In genomic region chr5:76426391-76426802, GRCh38 we compare ENCODE assay signal across 19 cellular contexts. TPM values are rescaled to one million over a fixed set of nuclear protein-coding genes. Genes with fewer than 3 reads are reported as not detected.
DNase-seq lines count a peak whose midpoint lies in the region; ATAC-seq and TF ChIP-seq lines count a peak whose summit lies in the region.
"Had no signal": no experiment of that assay in that cellular context is flagged by ENCODE, and none has a peak within 500 bp of the region (broad histone marks: within the 10 kb centered on the region; RNA-seq: fewer than 3 reads in every experiment).

No MANE protein-coding gene starts in this region.

- peak; percentile 88 for DNase-seq in GM23338 (ENCODE audit: low spot score)
- peak; percentile 52 for DNase-seq in astrocyte of the hippocampus (ENCODE audit: low read depth, low spot score)
- DNase-seq in retina: peak; percentile 42
- no peak for DNase-seq in WERI-Rb-1
- DNase-seq in AML-193 (lab: John Stamatoyannopoulos, UW): no peak
- DNase-seq in progenitor cell of endocrine pancreas (ENCODE audit: low spot score, unreplicated experiment): no peak
- DNase-seq in tibial artery: no peak
- DNase-seq: activated naive CD4-positive, alpha-beta T cell; Calu3; kidney glomerular epithelial cell; midbrain; NCI-H1092 treated with DMSO at 0.1 percent for 48 hours; NCI-H2107; NCI-H69; sigmoid colon had no signal

- peak overlapping the region; percentile 24; the same call in 1 of the 2 replicates for H3K9ac ChIP-seq in iPS-20b (ENCODE audit: low read depth, low read length)
- H3K9ac ChIP-seq: KMS-11 had no signal

- H3K27me3 ChIP-seq in GM23338 (ENCODE audit: insufficient read depth) (no peaks in the 10 kb centered on the region), iPS-20b (ENCODE audit: insufficient read depth, low read length) (no peaks in the 10 kb centered on the region), WERI-Rb-1 (ENCODE audit: insufficient read depth, low read depth, severe bottlenecking) (no peaks in the 10 kb centered on the region), tibial artery (no peaks in the 10 kb centered on the region)
- H3K27me3 ChIP-seq: ascending aorta, sigmoid colon had no signal

- H3K9me3 Mint-ChIP-seq in GM23338 (no peaks in the 10 kb centered on the region), progenitor cell of endocrine pancreas (ENCODE audit: low read depth) (no peaks in the 10 kb centered on the region)
- H3K9me3 Mint-ChIP-seq: T-helper 2 cell treated with Interferon-gamma antibody and Interleukin-4, amounts not matched to agents 5 μg/mL and 100 μg/mL, for 36 hours had no signal

- H3K9me2 ChIP-seq in GM23338 (ENCODE audit: insufficient read depth): no peaks in the 10 kb centered on the region

- H3K36me3 ChIP-seq in GM23338 (ENCODE audit: insufficient read depth) (no peaks in the 10 kb centered on the region), iPS-20b (ENCODE audit: insufficient read depth, low read depth, low read length) (no peaks in the 10 kb centered on the region), WERI-Rb-1 (no peaks in the 10 kb centered on the region), tibial artery (no peaks in the 10 kb centered on the region)
- H3K36me3 ChIP-seq: ascending aorta, sigmoid colon had no signal

- H3K27ac ChIP-seq in GM23338 (ENCODE audit: low read depth) (peak overlapping the region; percentile 95), iPS-20b (ENCODE audit: low read length) (peak overlapping the region; percentile 61), WERI-Rb-1 (no peak overlapping the region), tibial artery (no peak overlapping the region)
- H3K27ac ChIP-seq: ascending aorta, KMS-11, sigmoid colon had no signal

- H3K4me1 ChIP-seq in GM23338 (ENCODE audit: insufficient read depth) (peaks cover 49% of the 10 kb centered on the region), iPS-20b (ENCODE audit: insufficient read depth, low read length) (peaks cover 40% of the 10 kb centered on the region), tibial artery (no peaks in the 10 kb centered on the region)
- H3K4me1 ChIP-seq: ascending aorta, sigmoid colon had no signal

- H3K27ac Mint-ChIP-seq in GM23338: peak overlapping the region; percentile 90
- no peak overlapping the region for H3K27ac Mint-ChIP-seq in progenitor cell of endocrine pancreas
- H3K27ac Mint-ChIP-seq: T-helper 2 cell treated with Interferon-gamma antibody and Interleukin-4, amounts not matched to agents 5 μg/mL and 100 μg/mL, for 36 hours had no signal

- no peak overlapping the region for H2AFZ ChIP-seq in GM23338

- ATAC-seq in GM23338: peak; percentile 73

- H3K4me2 ChIP-seq in GM23338: peak overlapping the region; percentile 59
- H3K4me2 ChIP-seq: KMS-11 had no signal

- H4K20me1 ChIP-seq in GM23338 (replicated peaks; ENCODE audit: insufficient read depth): no peaks in the 10 kb centered on the region

- TF ChIP-seq CTCF in GM23338 (conservative IDR thresholded peaks at IDR 0.05; ENCODE audit: low read depth in 2 of 2): no peak
- no peak for TF ChIP-seq CTCF in WERI-Rb-1 (IDR thresholded peaks at IDR 0.05; ENCODE audit: low read depth, low read length)
- TF ChIP-seq CTCF in progenitor cell of endocrine pancreas (IDR thresholded peaks at IDR 0.05; ENCODE audit: unreplicated experiment): no peak
- no peak for TF ChIP-seq CTCF in tibial artery (IDR thresholded peaks at IDR 0.05)

- H3K4me1 Mint-ChIP-seq in GM23338 (peaks cover 73% of the 10 kb centered on the region), progenitor cell of endocrine pancreas (ENCODE audit: low read depth) (peaks cover 6% of the 10 kb centered on the region)

- H3K27me3 Mint-ChIP-seq in GM23338 (ENCODE audit: insufficient read depth, low read depth, poor library complexity) (peaks cover 4% of the 10 kb centered on the region), progenitor cell of endocrine pancreas (no peaks in the 10 kb centered on the region)

- peaks cover 69% of the 10 kb centered on the region for H3K79me2 ChIP-seq in GM23338 (replicated peaks; ENCODE audit: insufficient read depth)

- peak overlapping the region; percentile 58 for H3K4me3 Mint-ChIP-seq in GM23338
- H3K4me3 Mint-ChIP-seq in progenitor cell of endocrine pancreas (ENCODE audit: low read depth): no peak overlapping the region
- H3K4me3 Mint-ChIP-seq: T-helper 2 cell treated with Interferon-gamma antibody and Interleukin-4, amounts not matched to agents 5 μg/mL and 100 μg/mL, for 36 hours had no signal

- peak overlapping the region; percentile 37 for H3K4me3 ChIP-seq in GM23338
- peak overlapping the region; percentile 49 for H3K4me3 ChIP-seq in iPS-20b (ENCODE audit: low read length)
- H3K4me3 ChIP-seq in WERI-Rb-1 (ENCODE audit: low read depth, low read length): no peak overlapping the region
- no peak overlapping the region for H3K4me3 ChIP-seq in tibial artery
- H3K4me3 ChIP-seq: ascending aorta, sigmoid colon had no signal

- H3K36me3 Mint-ChIP-seq in GM23338 (ENCODE audit: low read depth) (peaks cover 2% of the 10 kb centered on the region; the same call in 1 of the 3 replicates), progenitor cell of endocrine pancreas (ENCODE audit: insufficient read depth) (peaks cover 2% of the 10 kb centered on the region)

- peaks cover 17% of the 10 kb centered on the region for H3F3A ChIP-seq in GM23338 (replicated peaks; ENCODE audit: low read depth)

- no peaks in the 10 kb centered on the region for H3K9me3 ChIP-seq in iPS-20b (ENCODE audit: insufficient read depth, low read depth, low read length)
- no peaks in the 10 kb centered on the region for H3K9me3 ChIP-seq in WERI-Rb-1 (ENCODE audit: severe bottlenecking)
- H3K9me3 ChIP-seq in tibial artery: no peaks in the 10 kb centered on the region
- H3K9me3 ChIP-seq: ascending aorta, sigmoid colon had no signal

- intact Hi-C loops in tibial artery (cut with DNase I; ENCODE audit: low total_unique reads): no loop called here

TF ChIP-seq in GM23338, 12 proteins besides CTCF, POLR2A, EP300 and RAD21 (continues in another document):
- TF ChIP-seq ZNF331 (CRISPR knock-in tag; IDR thresholded peaks at IDR 0.05; ENCODE audit: low read depth): no peak
- TF ChIP-seq, protein P1, sequence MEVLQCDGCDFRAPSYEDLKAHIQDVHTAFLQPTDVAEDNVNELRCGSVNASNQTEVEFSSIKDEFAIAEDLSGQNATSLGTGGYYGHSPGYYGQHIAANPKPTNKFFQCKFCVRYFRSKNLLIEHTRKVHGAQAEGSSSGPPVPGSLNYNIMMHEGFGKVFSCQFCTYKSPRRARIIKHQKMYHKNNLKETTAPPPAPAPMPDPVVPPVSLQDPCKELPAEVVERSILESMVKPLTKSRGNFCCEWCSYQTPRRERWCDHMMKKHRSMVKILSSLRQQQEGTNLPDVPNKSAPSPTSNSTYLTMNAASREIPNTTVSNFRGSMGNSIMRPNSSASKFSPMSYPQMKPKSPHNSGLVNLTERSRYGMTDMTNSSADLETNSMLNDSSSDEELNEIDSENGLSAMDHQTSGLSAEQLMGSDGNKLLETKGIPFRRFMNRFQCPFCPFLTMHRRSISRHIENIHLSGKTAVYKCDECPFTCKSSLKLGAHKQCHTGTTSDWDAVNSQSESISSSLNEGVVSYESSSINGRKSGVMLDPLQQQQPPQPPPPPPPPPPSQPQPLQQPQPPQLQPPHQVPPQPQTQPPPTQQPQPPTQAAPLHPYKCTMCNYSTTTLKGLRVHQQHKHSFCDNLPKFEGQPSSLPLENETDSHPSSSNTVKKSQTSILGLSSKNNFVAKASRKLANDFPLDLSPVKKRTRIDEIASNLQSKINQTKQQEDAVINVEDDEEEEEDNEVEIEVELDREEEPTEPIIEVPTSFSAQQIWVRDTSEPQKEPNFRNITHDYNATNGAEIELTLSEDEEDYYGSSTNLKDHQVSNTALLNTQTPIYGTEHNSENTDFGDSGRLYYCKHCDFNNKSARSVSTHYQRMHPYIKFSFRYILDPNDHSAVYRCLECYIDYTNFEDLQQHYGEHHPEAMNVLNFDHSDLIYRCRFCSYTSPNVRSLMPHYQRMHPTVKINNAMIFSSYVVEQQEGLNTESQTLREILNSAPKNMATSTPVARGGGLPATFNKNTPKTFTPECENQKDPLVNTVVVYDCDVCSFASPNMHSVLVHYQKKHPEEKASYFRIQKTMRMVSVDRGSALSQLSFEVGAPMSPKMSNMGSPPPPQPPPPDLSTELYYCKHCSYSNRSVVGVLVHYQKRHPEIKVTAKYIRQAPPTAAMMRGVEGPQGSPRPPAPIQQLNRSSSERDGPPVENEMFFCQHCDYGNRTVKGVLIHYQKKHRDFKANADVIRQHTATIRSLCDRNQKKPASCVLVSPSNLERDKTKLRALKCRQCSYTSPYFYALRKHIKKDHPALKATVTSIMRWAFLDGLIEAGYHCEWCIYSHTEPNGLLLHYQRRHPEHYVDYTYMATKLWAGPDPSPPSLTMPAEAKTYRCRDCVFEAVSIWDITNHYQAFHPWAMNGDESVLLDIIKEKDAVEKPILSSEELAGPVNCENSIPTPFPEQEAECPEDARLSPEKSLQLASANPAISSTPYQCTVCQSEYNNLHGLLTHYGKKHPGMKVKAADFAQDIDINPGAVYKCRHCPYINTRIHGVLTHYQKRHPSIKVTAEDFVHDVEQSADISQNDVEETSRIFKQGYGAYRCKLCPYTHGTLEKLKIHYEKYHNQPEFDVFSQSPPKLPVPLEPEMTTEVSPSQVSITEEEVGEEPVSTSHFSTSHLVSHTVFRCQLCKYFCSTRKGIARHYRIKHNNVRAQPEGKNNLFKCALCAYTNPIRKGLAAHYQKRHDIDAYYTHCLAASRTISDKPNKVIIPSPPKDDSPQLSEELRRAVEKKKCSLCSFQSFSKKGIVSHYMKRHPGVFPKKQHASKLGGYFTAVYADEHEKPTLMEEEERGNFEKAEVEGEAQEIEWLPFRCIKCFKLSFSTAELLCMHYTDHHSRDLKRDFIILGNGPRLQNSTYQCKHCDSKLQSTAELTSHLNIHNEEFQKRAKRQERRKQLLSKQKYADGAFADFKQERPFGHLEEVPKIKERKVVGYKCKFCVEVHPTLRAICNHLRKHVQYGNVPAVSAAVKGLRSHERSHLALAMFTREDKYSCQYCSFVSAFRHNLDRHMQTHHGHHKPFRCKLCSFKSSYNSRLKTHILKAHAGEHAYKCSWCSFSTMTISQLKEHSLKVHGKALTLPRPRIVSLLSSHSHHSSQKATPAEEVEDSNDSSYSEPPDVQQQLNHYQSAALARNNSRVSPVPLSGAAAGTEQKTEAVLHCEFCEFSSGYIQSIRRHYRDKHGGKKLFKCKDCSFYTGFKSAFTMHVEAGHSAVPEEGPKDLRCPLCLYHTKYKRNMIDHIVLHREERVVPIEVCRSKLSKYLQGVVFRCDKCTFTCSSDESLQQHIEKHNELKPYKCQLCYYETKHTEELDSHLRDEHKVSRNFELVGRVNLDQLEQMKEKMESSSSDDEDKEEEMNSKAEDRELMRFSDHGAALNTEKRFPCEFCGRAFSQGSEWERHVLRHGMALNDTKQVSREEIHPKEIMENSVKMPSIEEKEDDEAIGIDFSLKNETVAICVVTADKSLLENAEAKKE (CRISPR knock-in tag; IDR thresholded peaks at IDR 0.05): peak; percentile 52; the same call in 1 of the 2 replicates

RNA-seq across cellular contexts. Expression of gene IQGAP2, which starts 23.3 kb away (rescaled TPM):
- total RNA-seq in GM23338 (2014; rRNA removed; shearing (Covaris generic)): 55.8 and 86.5 TPM in 2 replicates
- 57.3 and 60.0 TPM in 2 replicates for polyA plus RNA-seq in GM23338 (2016; fragmentation: Nextera tagmentation; extraction: Ambion mirVana)
- 16.7 and 17.2 TPM in 2 replicates for total RNA-seq in progenitor cell of endocrine pancreas

Comparison
In these comparisons a context has a peak if more than half of its experiments do, and no peak if none do; other contexts are left out.
1. DNase-seq: peak in GM23338 (single experiment), astrocyte of the hippocampus (single experiment) and retina (single experiment); none in WERI-Rb-1 (single experiment), AML-193 (0 of 2), progenitor cell of endocrine pancreas (single experiment) and tibial artery (0 of 2).
2. H3K27ac ChIP-seq: peak in GM23338 (single experiment) and iPS-20b (single experiment); none in WERI-Rb-1 (single experiment) and tibial artery (0 of 2).
3. H3K4me3 ChIP-seq: peak in GM23338 (single experiment) and iPS-20b (single experiment); none in WERI-Rb-1 (single experiment) and tibial artery (0 of 2).